In the genomic region with DNA sequence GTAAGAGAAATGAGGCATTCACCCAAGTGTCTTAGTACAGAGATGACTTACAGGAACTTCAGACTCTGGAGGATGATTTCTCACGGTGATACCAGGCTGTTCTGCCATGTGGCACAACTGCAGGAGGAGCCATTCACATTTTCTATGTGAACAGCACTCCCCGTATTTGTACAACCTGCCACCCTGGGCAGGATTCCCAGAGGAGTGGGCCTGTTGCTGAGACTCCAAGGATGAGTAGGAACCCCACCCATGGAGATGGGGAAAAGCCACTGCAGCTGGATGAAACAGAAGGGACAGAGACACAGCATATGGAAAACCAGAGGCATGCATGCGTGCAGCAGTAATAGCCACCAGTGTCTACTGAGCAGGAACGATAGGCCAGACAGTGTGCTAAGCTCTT, we compare ENCODE assay signal across 30 cellular contexts. TPM values are rescaled to one million over a fixed set of nuclear protein-coding genes. Genes with fewer than 3 reads are reported as not detected.
"Had no signal": no experiment of that assay in that cellular context is flagged by ENCODE, and none has a peak within 500 bp of the region (broad histone marks: within the 10 kb centered on the region; RNA-seq: fewer than 3 reads in every experiment).

No MANE protein-coding gene starts in this region.

- H3K27me3 ChIP-seq: brain microvascular endothelial cell, foreskin keratinocyte, gastrocnemius medialis, hepatocyte had no signal

- H3K4me3 ChIP-seq: esophagus muscularis mucosa, gastrocnemius medialis, heart right ventricle, hepatocyte had no signal

- DNase-seq: activated CD4-positive, alpha-beta memory T cell treated with anti-CD3 and anti-CD28 coated beads, Interleukin-2, amount 10 ng/mL, durations not matched to agents 7 days and 5 days; activated CD4-positive, alpha-beta T cell treated with anti-CD3 and anti-CD28 coated beads for 36 hours; activated CD4-positive, alpha-beta T cell treated with anti-CD3 and anti-CD28 coated beads, Interleukin-2, amount 10 ng/mL, durations not matched to agents 7 days and 5 days; activated CD4-positive, alpha-beta T cell treated with anti-CD3 and anti-CD28 coated beads, Interleukin-2, amount 50 U/mL, for 4 hours; activated CD4-positive, CD25-positive, alpha-beta regulatory T cell; activated CD4-positive, CD25-positive, alpha-beta regulatory T cell treated with anti-CD3 and anti-CD28 coated beads, Interleukin-2, amount 50 U/mL, for 72 hours; activated effector memory CD4-positive, alpha-beta T cell treated with Interleukin-2 at 50 U/mL for 16 hours; activated gamma-delta T cell treated with Interleukin-2 at 50 U/mL for 16 hours; activated naive CD4-positive, alpha-beta T cell treated with anti-CD3 and anti-CD28 coated beads, Interleukin-2, amount 50 U/mL, for 16 hours; activated naive CD4-positive, alpha-beta T cell treated with Interleukin-2 at 50 U/mL for 16 hours; activated T-cell treated with anti-CD3 and anti-CD28 coated beads, Interleukin-2, amount 50 U/mL, for 4 hours; amniotic stem cell; brain microvascular endothelial cell; caudate nucleus; cortex of kidney; dermis blood vessel endothelial cell; effector CD4-positive, alpha-beta T cell; effector memory CD8-positive, alpha-beta T cell; erythroblast; foreskin keratinocyte; gastrocnemius medialis; heart right ventricle; T-helper 17 cell; T1000 had no signal

- FAIRE-seq: astrocyte, colon had no signal

- ATAC-seq: activated CD4-positive, alpha-beta T cell treated with anti-CD3 and anti-CD28 coated beads for 36 hours; activated T-cell treated with anti-CD3 and anti-CD28 coated beads, Interleukin-2, amount 50 U/mL, for 4 hours; activated T-helper 17 cell treated with anti-CD3 and anti-CD28 coated beads, Interleukin-2, amount 50 U/mL, for 72 hours; effector memory CD8-positive, alpha-beta T cell; foreskin keratinocyte; gastrocnemius medialis; heart right ventricle; T-helper 17 cell had no signal

- H3K36me3 ChIP-seq: brain microvascular endothelial cell, esophagus muscularis mucosa, gastrocnemius medialis, heart right ventricle had no signal

RNA-seq across cellular contexts. Expression of a gene that starts 47.9 kb away (rescaled TPM):
- total RNA-seq: activated CD4-positive, alpha-beta memory T cell treated with anti-CD3 and anti-CD28 coated beads, Interleukin-2, amount 10 ng/mL, durations not matched to agents 7 days and 5 days; activated CD4-positive, alpha-beta T cell treated with anti-CD3 and anti-CD28 coated beads for 36 hours; activated CD4-positive, alpha-beta T cell treated with anti-CD3 and anti-CD28 coated beads, Interleukin-2, amount 10 ng/mL, durations not matched to agents 7 days and 5 days; activated T-cell treated with anti-CD3 and anti-CD28 coated beads, Interleukin-2, amount 50 U/mL, for 4 hours; activated T-helper 17 cell treated with anti-CD3 and anti-CD28 coated beads, Interleukin-2, amount 50 U/mL, for 72 hours; chondrocyte; dermis blood vessel endothelial cell; foreskin keratinocyte; gastrocnemius medialis; T-helper 17 cell had no signal
